ENCODE assay signal across 9 cellular contexts in the genomic region with DNA sequence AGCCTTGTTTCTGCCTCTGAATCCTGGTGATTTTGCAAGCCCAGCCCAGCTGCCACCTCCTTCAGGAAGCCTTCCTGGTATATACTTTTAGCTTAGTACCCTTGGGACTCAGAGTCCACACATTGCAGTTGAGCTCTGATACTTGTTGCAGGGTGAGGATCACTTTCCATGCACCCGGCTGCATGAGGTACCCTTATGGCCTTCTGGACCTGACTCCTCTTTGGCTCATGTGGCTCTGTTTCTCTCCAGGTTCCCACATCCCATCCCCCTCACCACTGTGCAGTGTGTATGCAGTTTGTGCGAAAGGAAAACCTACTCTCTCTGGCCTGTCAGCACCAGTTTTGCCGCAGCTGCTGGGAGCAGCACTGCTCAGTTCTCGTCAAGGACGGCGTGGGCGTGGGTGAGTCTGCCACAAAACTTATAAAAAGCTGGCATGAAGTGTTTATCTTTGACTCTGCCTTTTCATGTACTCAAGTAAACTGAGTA. TPM values are rescaled to one million over a fixed set of nuclear protein-coding genes. Genes with fewer than 3 reads are reported as not detected.
DNase-seq lines count a peak whose midpoint lies in the region; ATAC-seq and TF ChIP-seq lines count a peak whose summit lies in the region.
"Had no signal": no experiment of that assay in that cellular context is flagged by ENCODE, and none has a peak within 500 bp of the region (broad histone marks: within the 10 kb centered on the region; RNA-seq: fewer than 3 reads in every experiment).

No MANE protein-coding gene starts in this region.

- no peak overlapping the region for H3K4me3 ChIP-seq in left lung
- H3K4me3 ChIP-seq: Peyer's patch had no signal

- peak; percentile 50 for DNase-seq in stimulated activated naive CD4-positive, alpha-beta T cell treated with Interleukin-2 at 50 U/mL for 16 hours (lab: John Stamatoyannopoulos, UW)
- no peak for DNase-seq in stimulated activated naive CD4-positive, alpha-beta T cell (lab: John Stamatoyannopoulos, UW)
- DNase-seq in left lung: no peak
- DNase-seq in cerebellum (ENCODE audit: low spot score): no peak
- no peak for DNase-seq in NCI-H1436 (lab: John Stamatoyannopoulos, UW)
- DNase-seq in HEK293T (ENCODE audit: extremely low spot score): no peak
- DNase-seq: NCI-H2171 treated with DMSO at 0.1 percent for 48 hours had no signal

- peaks cover 0 to 93% of the 10 kb centered on the region in 2 donors for H3K36me3 ChIP-seq in left lung

- ATAC-seq in left lung: peak; percentile 79

- intact Hi-C loops in left lung (cut with DNase I): no loop called here

- POLR2A ChIA-PET in HEK293T (lab: Yijun Ruan, JAX): no interaction called here

- no peak overlapping the region for H3K27ac ChIP-seq in left lung
- H3K27ac ChIP-seq: parathyroid adenoma, Peyer's patch had no signal

- CTCF ChIA-PET in HEK293T (lab: Yijun Ruan, JAX): no interaction called here

- no peaks in the 10 kb centered on the region for H3K4me1 ChIP-seq in left lung
- H3K4me1 ChIP-seq: parathyroid adenoma, Peyer's patch had no signal

- H3K27me3 ChIP-seq in left lung: no peaks in the 10 kb centered on the region
- H3K27me3 ChIP-seq: Peyer's patch had no signal

- TF ChIP-seq CTCF in left lung (IDR thresholded peaks at IDR 0.05): no peak

- no peaks in the 10 kb centered on the region for H3K9me3 ChIP-seq in left lung
- H3K9me3 ChIP-seq: Peyer's patch had no signal

TF ChIP-seq in HEK293T, 16 proteins besides CTCF, POLR2A, EP300 and RAD21:
- TF ChIP-seq FOXK2 (IDR thresholded peaks at IDR 0.05) (no peak), ELF4 (IDR thresholded peaks at IDR 0.05) (no peak)

RNA-seq across cellular contexts. Expression of a gene that starts 23.1 kb away (rescaled TPM):
- total RNA-seq in left lung: 10 to 100 TPM; 40.2 to 41.8 TPM
- 44.4 TPM for total RNA-seq in cerebellum

RNA-seq across cellular contexts. Expression of a gene that starts 40.3 kb away (rescaled TPM):
- 100 to 1,000 TPM; 156 to 190 TPM for total RNA-seq in left lung
- total RNA-seq in cerebellum: 79.4 TPM

RNA-seq across cellular contexts. Expression of a gene that starts 48.3 kb away (rescaled TPM):
- total RNA-seq in left lung (10 to 100 TPM; 67.9 to 75.9 TPM), cerebellum (76.0 TPM)

RNA-seq across cellular contexts. Expression of a gene that starts 51.5 kb away (rescaled TPM):
- total RNA-seq in left lung (10 to 100 TPM; 23.6 to 24.5 TPM), cerebellum (37.2 TPM)

RNA-seq across cellular contexts. Expression of a gene that starts 55.0 kb away (rescaled TPM):
- total RNA-seq in left lung: 10 to 100 TPM; 83.8 to 92.2 TPM
- total RNA-seq in cerebellum: 26.8 TPM
